ENCODE assay signal across 17 cellular contexts in the genomic region with DNA sequence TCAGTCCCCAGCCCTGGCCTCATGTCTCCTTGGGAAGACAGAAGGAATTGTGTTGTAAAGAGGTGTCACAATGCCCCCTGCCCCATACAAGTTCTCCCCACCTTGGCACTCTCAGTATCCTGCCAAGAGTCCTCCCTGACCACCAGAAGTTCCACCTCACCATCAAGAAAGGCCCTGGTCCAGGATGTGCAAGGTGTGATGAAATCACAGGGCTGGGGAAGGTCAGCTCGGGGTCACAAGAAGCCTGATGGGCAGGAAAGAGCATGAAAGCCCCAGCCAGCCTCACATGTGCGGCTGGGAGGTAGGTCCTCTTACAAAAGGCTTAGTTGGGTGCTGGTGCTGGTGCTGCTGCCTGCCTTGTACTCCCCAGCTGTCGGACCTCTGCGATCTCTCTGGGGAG. TPM values are rescaled to one million over a fixed set of nuclear protein-coding genes. Genes with fewer than 3 reads are reported as not detected.
DNase-seq lines count a peak whose midpoint lies in the region; ATAC-seq, FAIRE-seq and TF ChIP-seq lines count a peak whose summit lies in the region.
"Had no signal": no experiment of that assay in that cellular context is flagged by ENCODE, and none has a peak within 500 bp of the region (broad histone marks: within the 10 kb centered on the region; RNA-seq: fewer than 3 reads in every experiment).

No MANE protein-coding gene starts in this region.

- TF ChIP-seq POLR2A in HepG2 (IDR thresholded peaks at IDR 0.05; ENCODE audit: insufficient read depth in 1 of 2, low read depth in 2 of 2, low read length in 2 of 2): no peak
- no peak for TF ChIP-seq POLR2A in right lobe of liver (IDR thresholded peaks at IDR 0.05)

- H3K27ac Mint-ChIP-seq in endodermal cell: no peak overlapping the region
- H3K27ac Mint-ChIP-seq: CD4-positive, alpha-beta T cell had no signal

- no peaks in the 10 kb centered on the region for H4K20me1 ChIP-seq in HepG2 (ENCODE audit: insufficient read depth, low read length)

- ATAC-seq in HepG2: no peak
- ATAC-seq in right lobe of liver: no peak
- ATAC-seq: A549 had no signal

- FAIRE-seq in HepG2 (lab: Jason Lieb, UNC): no peak
- FAIRE-seq: A549, D721Med had no signal

- TF ChIP-seq CTCF in HepG2 (CRISPR knock-in tag; IDR thresholded peaks at IDR 0.05): no peak
- TF ChIP-seq CTCF in right lobe of liver (IDR thresholded peaks at IDR 0.05): no peak
- no peak for TF ChIP-seq CTCF in WERI-Rb-1 (IDR thresholded peaks at IDR 0.05; ENCODE audit: low read depth, low read length)
- TF ChIP-seq CTCF in endodermal cell (conservative IDR thresholded peaks at IDR 0.05): no peak
- TF ChIP-seq CTCF in ascending aorta (IDR thresholded peaks at IDR 0.05): no peak

- intact Hi-C loops in HepG2 (cut with micrococcal nuclease; ENCODE audit: unreplicated experiment): no loop called here
- intact Hi-C loops in right lobe of liver (cut with DNase I): no loop called here
- intact Hi-C loops in ascending aorta (cut with DNase I): no loop called here

- H3K36me3 ChIP-seq in HepG2 (replicated peaks in 1 of 2; ENCODE audit: control insufficient read depth in 1 of 2, insufficient read depth in 2 of 2, low read length in 2 of 2): no peaks in the 10 kb centered on the region
- H3K36me3 ChIP-seq in right lobe of liver: no peaks in the 10 kb centered on the region
- H3K36me3 ChIP-seq in WERI-Rb-1: no peaks in the 10 kb centered on the region
- no peaks in the 10 kb centered on the region for H3K36me3 ChIP-seq in endodermal cell (ENCODE audit: control insufficient read depth, insufficient read depth, low read length)
- no peaks in the 10 kb centered on the region for H3K36me3 ChIP-seq in ascending aorta
- H3K36me3 ChIP-seq: HAP-1 had no signal

- H3K27me3 ChIP-seq in HepG2 (ENCODE audit: control insufficient read depth in 1 of 2, insufficient read depth in 2 of 2, low read length in 2 of 2) (peaks cover 3 to 11% of the 10 kb centered on the region in 2 experiments; a peak in 3 of 5 replicates), right lobe of liver (no peaks in the 10 kb centered on the region), WERI-Rb-1 (ENCODE audit: insufficient read depth, low read depth, severe bottlenecking) (no peaks in the 10 kb centered on the region), endodermal cell (ENCODE audit: control insufficient read depth, insufficient read depth, low read length, poor library complexity, severe bottlenecking) (no peaks in the 10 kb centered on the region), ascending aorta (no peaks in the 10 kb centered on the region)

- in situ Hi-C loops in HepG2 (cut with HindIII; ENCODE audit: extremely low pct_ligation_motif_present, low pct_unique_long_range_greater_than_20kb): no loop called here

- H3K27ac ChIP-seq in HepG2 (ENCODE audit: extremely low read length, insufficient read depth, low read length): no peak overlapping the region
- H3K27ac ChIP-seq in right lobe of liver: no peak overlapping the region
- H3K27ac ChIP-seq in WERI-Rb-1: peak overlapping the region; percentile 44
- H3K27ac ChIP-seq in endodermal cell (ENCODE audit: low read depth, low read length): no peak overlapping the region
- H3K27ac ChIP-seq in ascending aorta: no peak overlapping the region
- H3K27ac ChIP-seq: 22Rv1, C4-2B had no signal

- H3K9me3 ChIP-seq in HepG2 (ENCODE audit: low read length) (no peaks in the 10 kb centered on the region), right lobe of liver (no peaks in the 10 kb centered on the region), WERI-Rb-1 (ENCODE audit: severe bottlenecking) (no peaks in the 10 kb centered on the region), endodermal cell (ENCODE audit: control insufficient read depth, low read length) (no peaks in the 10 kb centered on the region), ascending aorta (no peaks in the 10 kb centered on the region)
- H3K9me3 ChIP-seq: A549, Caco-2, HAP-1 had no signal

- TF ChIP-seq EP300 in HepG2 (IDR thresholded peaks at IDR 0.05; ENCODE audit: low read depth in 2 of 2, low read length in 2 of 2) (no peak), HepG2 (CRISPR knock-in tag; IDR thresholded peaks at IDR 0.05; ENCODE audit: borderline replicate concordance) (no peak)

- no peaks in the 10 kb centered on the region for H3K36me3 Mint-ChIP-seq in endodermal cell (ENCODE audit: low read depth)

- CTCF ChIA-PET in HepG2 (lab: Yijun Ruan, JAX; ENCODE audit: low intra/inter-chr PET ratio, low total read pairs): no interaction called here

- no peak overlapping the region for H3K4me3 ChIP-seq in HepG2 (replicated peaks in 1 of 3; ENCODE audit: insufficient read depth in 1 of 3, low read depth in 2 of 3, low read length in 3 of 3)
- H3K4me3 ChIP-seq in right lobe of liver: no peak overlapping the region
- H3K4me3 ChIP-seq in WERI-Rb-1 (ENCODE audit: low read depth, low read length): no peak overlapping the region
- no peak overlapping the region for H3K4me3 ChIP-seq in endodermal cell (ENCODE audit: low read length)
- no peak overlapping the region for H3K4me3 ChIP-seq in ascending aorta
- H3K4me3 ChIP-seq: A549, HAP-1 had no signal

- H3K4me1 Mint-ChIP-seq in endodermal cell: peaks cover 3% of the 10 kb centered on the region

- H2AFZ ChIP-seq in HepG2 (ENCODE audit: low read length): no peak overlapping the region

- no TSS peak for BruUV-seq in HepG2 (replicated peaks; lab: Mats Ljungman, UMichigan)

- H3K4me1 ChIP-seq in HepG2 (ENCODE audit: insufficient read depth, low read length): peaks cover 25% of the 10 kb centered on the region
- H3K4me1 ChIP-seq in right lobe of liver: no peaks in the 10 kb centered on the region
- H3K4me1 ChIP-seq in endodermal cell (ENCODE audit: control insufficient read depth, insufficient read depth, low read length): no peaks in the 10 kb centered on the region
- no peaks in the 10 kb centered on the region for H3K4me1 ChIP-seq in ascending aorta

- H3K9me3 Mint-ChIP-seq in endodermal cell: no peaks in the 10 kb centered on the region
- H3K9me3 Mint-ChIP-seq: CD4-positive, alpha-beta T cell had no signal

- H3K27me3 Mint-ChIP-seq in endodermal cell (ENCODE audit: insufficient read depth): peaks cover 15% of the 10 kb centered on the region
- H3K27me3 Mint-ChIP-seq: CD4-positive, alpha-beta T cell had no signal

- H3K9ac ChIP-seq in HepG2 (ENCODE audit: insufficient read depth, low read depth, low read length) (no peak overlapping the region), endodermal cell (ENCODE audit: extremely low read depth, low read length, poor library complexity, severe bottlenecking) (no peak overlapping the region)

- no peak for DNase-seq in HepG2 (ENCODE audit: low spot score)
- no peak for DNase-seq in right lobe of liver
- no peak for DNase-seq in WERI-Rb-1
- DNase-seq in endodermal cell: peak; percentile 35
- no peak for DNase-seq in superior temporal gyrus (ENCODE audit: extremely low spot score)
- no peak for DNase-seq in activated CD8-positive, alpha-beta memory T cell treated with anti-CD3 and anti-CD28 coated beads for 24 hours
- DNase-seq in ascending aorta (ENCODE audit: low spot score in 2 of 2): no peak
- DNase-seq: Caco-2; CD4-positive, alpha-beta T cell; GF-D8; GOT3 had no signal

- H3K4me3 Mint-ChIP-seq in endodermal cell: no peak overlapping the region
- H3K4me3 Mint-ChIP-seq: CD4-positive, alpha-beta T cell had no signal

- no peak overlapping the region for H3K4me2 ChIP-seq in HepG2 (ENCODE audit: low read depth, low read length)
- H3K4me2 ChIP-seq: A549 had no signal

- H3K79me2 ChIP-seq in HepG2 (ENCODE audit: insufficient read depth, low read length): no peaks in the 10 kb centered on the region

- no peak for TF ChIP-seq RAD21 in HepG2 (CRISPR knock-in tag; IDR thresholded peaks at IDR 0.05)

- WGBS in HepG2 (ENCODE audit: low lambda C conversion rate): 30% methylated on average over 4 of the region's 4 CpGs
- no CpG with 5 or more reads among the region's 4 CpGs for WGBS in right lobe of liver (ENCODE audit: insufficient coverage, low coverage, low lambda C conversion rate, missing lambda C conversion rate)
- 92 to 100% methylated on average over 1 to 4 of the region's 4 CpGs for WGBS in endodermal cell (ENCODE audit: insufficient coverage in 1 of 2, insufficient read length in 1 of 2), 2 experiments

- POLR2A ChIA-PET in HepG2 (lab: Yijun Ruan, JAX): interaction anchor here (0.9 to 1.7 kb wide), 2 partner anchors 51 to 56 kb away, joined by 3 to 4 read pairs; no protein-coding TSS in a partner anchor

RNA-seq across cellular contexts. Expression of a gene that starts 12.9 kb away (rescaled TPM):
- 1.5 and 3.0 TPM in 2 replicates for total RNA-seq in HepG2 (2016; rRNA removed; fragmentation: Illumina TruSeq; extraction: Trizol)
- total RNA-seq in HepG2 (2016; cell fraction: cytosol; rRNA removed; fragmentation: Illumina TruSeq; extraction: Trizol; ENCODE audit: low read depth): 3.8 and 6.3 TPM in 2 replicates
- 1.5 and 2.5 TPM in 2 replicates for total RNA-seq in HepG2 (2016; cell fraction: insoluble cytoplasmic fraction; rRNA removed; fragmentation: Illumina TruSeq; extraction: Trizol)
- total RNA-seq in HepG2 (2016; cell fraction: membrane; rRNA removed; fragmentation: Illumina TruSeq; extraction: Trizol): 5.3 and 6.4 TPM in 2 replicates
- total RNA-seq in HepG2 (2016; cell fraction: nucleus; rRNA removed; fragmentation: Illumina TruSeq; extraction: Trizol): 0.78 and 1.4 TPM in 2 replicates
- 0.78 and 0.85 TPM in 2 replicates for polyA plus RNA-seq in HepG2 (2011; rRNA removed)
- polyA plus RNA-seq in HepG2 (2011; cell fraction: cytosol; rRNA removed): 0.46 and 0.76 TPM in 2 replicates
- 0.88 and 1.0 TPM in 2 replicates for polyA plus RNA-seq in HepG2 (2011; cell fraction: nucleus; rRNA removed)
- 0.83 and 1.1 TPM in 2 replicates for polyA plus RNA-seq in HepG2 (2012)
- polyA plus RNA-seq in HepG2 (2016; cell fraction: cytosol; fragmentation: Illumina TruSeq; extraction: Trizol; ENCODE audit: low read depth): 7.0 and 9.3 TPM in 2 replicates
- polyA plus RNA-seq in HepG2 (2016; cell fraction: insoluble cytoplasmic fraction; fragmentation: Illumina TruSeq; extraction: Trizol; ENCODE audit: low read depth): 1.6 and 3.8 TPM in 2 replicates
- 6.1 and 6.6 TPM in 2 replicates for polyA plus RNA-seq in HepG2 (2016; cell fraction: membrane; fragmentation: Illumina TruSeq; extraction: Trizol; ENCODE audit: low read depth)
- polyA plus RNA-seq in HepG2 (2016; cell fraction: nucleus; fragmentation: Illumina TruSeq; extraction: Trizol; ENCODE audit: insufficient read depth, low read depth): 1.1 and 1.6 TPM in 2 replicates
- polyA minus RNA-seq in HepG2 (2011; rRNA and poly(A)+ RNA removed; ENCODE audit: low replicate concordance): 0.30 and 0.56 TPM in 2 replicates
- polyA minus RNA-seq in HepG2 (2011; cell fraction: cytosol; rRNA and poly(A)+ RNA removed): 0.97 TPM in 1 of 2 replicates, not detected in the other
- 0.50 and 0.64 TPM in 2 replicates for polyA minus RNA-seq in HepG2 (2011; cell fraction: nucleus; rRNA and poly(A)+ RNA removed)
- under 1 TPM; 0.07 to 0.74 (median 0.34) TPM for total RNA-seq in right lobe of liver
- total RNA-seq in endodermal cell: 10 to 100 TPM; 23.4 to 24.4 TPM
- polyA plus RNA-seq in endodermal cell (2013, experiment 1 of 2): 3.0 TPM
- polyA plus RNA-seq in endodermal cell (2013, experiment 2 of 2): 2.0 TPM
- 1.3 TPM for total RNA-seq in ascending aorta
- total RNA-seq: CD4-positive, alpha-beta T cell; Daoy had no signal

RNA-seq across cellular contexts. Expression of a gene that starts 17.9 kb away (rescaled TPM):
- total RNA-seq in HepG2 (2016; rRNA removed; fragmentation: Illumina TruSeq; extraction: Trizol): not detected in 2 replicates
- not detected in 2 replicates for total RNA-seq in HepG2 (2016; cell fraction: cytosol; rRNA removed; fragmentation: Illumina TruSeq; extraction: Trizol; ENCODE audit: low read depth)
- total RNA-seq in HepG2 (2016; cell fraction: insoluble cytoplasmic fraction; rRNA removed; fragmentation: Illumina TruSeq; extraction: Trizol): not detected in 2 replicates
- total RNA-seq in HepG2 (2016; cell fraction: membrane; rRNA removed; fragmentation: Illumina TruSeq; extraction: Trizol): not detected in 2 replicates
- not detected in 2 replicates for total RNA-seq in HepG2 (2016; cell fraction: nucleus; rRNA removed; fragmentation: Illumina TruSeq; extraction: Trizol)
- not detected in 2 replicates for polyA plus RNA-seq in HepG2 (2011; rRNA removed)
- polyA plus RNA-seq in HepG2 (2011; cell fraction: cytosol; rRNA removed): not detected in 2 replicates
- polyA plus RNA-seq in HepG2 (2011; cell fraction: nucleus; rRNA removed): not detected in 2 replicates
- not detected in 2 replicates for polyA plus RNA-seq in HepG2 (2012)
- not detected in 2 replicates for polyA plus RNA-seq in HepG2 (2016; cell fraction: cytosol; fragmentation: Illumina TruSeq; extraction: Trizol; ENCODE audit: low read depth)
- polyA plus RNA-seq in HepG2 (2016; cell fraction: insoluble cytoplasmic fraction; fragmentation: Illumina TruSeq; extraction: Trizol; ENCODE audit: low read depth): not detected in 2 replicates
- not detected in 2 replicates for polyA plus RNA-seq in HepG2 (2016; cell fraction: membrane; fragmentation: Illumina TruSeq; extraction: Trizol; ENCODE audit: low read depth)
- not detected in 2 replicates for polyA plus RNA-seq in HepG2 (2016; cell fraction: nucleus; fragmentation: Illumina TruSeq; extraction: Trizol; ENCODE audit: insufficient read depth, low read depth)
- not detected in 2 replicates for polyA minus RNA-seq in HepG2 (2011; rRNA and poly(A)+ RNA removed; ENCODE audit: low replicate concordance)
- not detected in 2 replicates for polyA minus RNA-seq in HepG2 (2011; cell fraction: cytosol; rRNA and poly(A)+ RNA removed)
- polyA minus RNA-seq in HepG2 (2011; cell fraction: nucleus; rRNA and poly(A)+ RNA removed): not detected in 2 replicates
- total RNA-seq in right lobe of liver: not detected
- 1 to 10 TPM; 3.9 to 4.4 TPM for total RNA-seq in endodermal cell
- 2.7 TPM for polyA plus RNA-seq in endodermal cell (2013, experiment 1 of 2)
- 2.6 TPM for polyA plus RNA-seq in endodermal cell (2013, experiment 2 of 2)
- total RNA-seq in ascending aorta: 0.21 TPM
- total RNA-seq: Caco-2; CD4-positive, alpha-beta T cell; Daoy had no signal
- polyA plus RNA-seq: A549 had no signal

RNA-seq across cellular contexts. Expression of a gene that starts 39.5 kb away (rescaled TPM):
- total RNA-seq in HepG2 (2016; rRNA removed; fragmentation: Illumina TruSeq; extraction: Trizol): 0.31 and 0.75 TPM in 2 replicates
- not detected in 2 replicates for total RNA-seq in HepG2 (2016; cell fraction: cytosol; rRNA removed; fragmentation: Illumina TruSeq; extraction: Trizol; ENCODE audit: low read depth)
- total RNA-seq in HepG2 (2016; cell fraction: insoluble cytoplasmic fraction; rRNA removed; fragmentation: Illumina TruSeq; extraction: Trizol): 0.22 and 0.26 TPM in 2 replicates
- 0.28 TPM in 1 of 2 replicates, not detected in the other for total RNA-seq in HepG2 (2016; cell fraction: membrane; rRNA removed; fragmentation: Illumina TruSeq; extraction: Trizol)
- total RNA-seq in HepG2 (2016; cell fraction: nucleus; rRNA removed; fragmentation: Illumina TruSeq; extraction: Trizol): 0.34 and 0.47 TPM in 2 replicates
- 0.58 and 0.74 TPM in 2 replicates for polyA plus RNA-seq in HepG2 (2011; rRNA removed)
- polyA plus RNA-seq in HepG2 (2011; cell fraction: cytosol; rRNA removed): 0.23 and 0.40 TPM in 2 replicates
- polyA plus RNA-seq in HepG2 (2011; cell fraction: nucleus; rRNA removed): 2.1 and 2.6 TPM in 2 replicates
- polyA plus RNA-seq in HepG2 (2012): 0.72 and 1.5 TPM in 2 replicates
- polyA plus RNA-seq in HepG2 (2016; cell fraction: cytosol; fragmentation: Illumina TruSeq; extraction: Trizol; ENCODE audit: low read depth): not detected in 2 replicates
- 0.38 and 0.50 TPM in 2 replicates for polyA plus RNA-seq in HepG2 (2016; cell fraction: insoluble cytoplasmic fraction; fragmentation: Illumina TruSeq; extraction: Trizol; ENCODE audit: low read depth)
- polyA plus RNA-seq in HepG2 (2016; cell fraction: membrane; fragmentation: Illumina TruSeq; extraction: Trizol; ENCODE audit: low read depth): 0.17 and 0.26 TPM in 2 replicates
- polyA plus RNA-seq in HepG2 (2016; cell fraction: nucleus; fragmentation: Illumina TruSeq; extraction: Trizol; ENCODE audit: insufficient read depth, low read depth): 0.89 and 2.5 TPM in 2 replicates
- polyA minus RNA-seq in HepG2 (2011; rRNA and poly(A)+ RNA removed; ENCODE audit: low replicate concordance): 0.19 and 0.26 TPM in 2 replicates
- not detected in 2 replicates for polyA minus RNA-seq in HepG2 (2011; cell fraction: cytosol; rRNA and poly(A)+ RNA removed)
- polyA minus RNA-seq in HepG2 (2011; cell fraction: nucleus; rRNA and poly(A)+ RNA removed): 0.90 and 0.99 TPM in 2 replicates
- total RNA-seq in right lobe of liver: under 1 TPM in 5 of 6 experiments, not detected in 1; 0.25 to 0.93 (median 0.68) TPM
- 1 to 10 TPM in 1 of 2 donors, under 1 TPM in 1; 0.33 to 3.1 TPM for total RNA-seq in endodermal cell
- 0.96 TPM for polyA plus RNA-seq in endodermal cell (2013, experiment 1 of 2)
- 0.83 TPM for polyA plus RNA-seq in endodermal cell (2013, experiment 2 of 2)
- total RNA-seq in ascending aorta: 0.64 TPM
